ENCODE assay signal across 18 cellular contexts in genomic region chr13:51906581-51906980, GRCh38. TPM values are rescaled to one million over a fixed set of nuclear protein-coding genes. Genes with fewer than 3 reads are reported as not detected.
DNase-seq lines count a peak whose midpoint lies in the region; ATAC-seq and TF ChIP-seq lines count a peak whose summit lies in the region.
"Had no signal": no experiment of that assay in that cellular context is flagged by ENCODE, and none has a peak within 500 bp of the region (broad histone marks: within the 10 kb centered on the region; RNA-seq: fewer than 3 reads in every experiment).

No MANE protein-coding gene starts in this region.

- H3K9me3 Mint-ChIP-seq in GM23338, result no peaks in the 10 kb centered on the region
- H3K9me3 Mint-ChIP-seq: activated naive CD4-positive, alpha-beta T cell treated with anti-CD3 and anti-CD28 coated beads, Interleukin-2, amount 50 U/mL, for 24 hours; endodermal cell; neural crest cell had no signal

- POLR2A ChIA-PET in PC-3 (lab: Charles Lee; ENCODE audit: unreplicated experiment), result no interaction called here

- BruUV-seq in PC-3 (replicated peaks; lab: Mats Ljungman, UMichigan), result no TSS peak

- H3K27me3 ChIP-seq in BE2C (no peaks in the 10 kb centered on the region), GM23338 (ENCODE audit: insufficient read depth) (no peaks in the 10 kb centered on the region), PC-3 (ENCODE audit: low read length) (no peaks in the 10 kb centered on the region), tibial nerve (no peaks in the 10 kb centered on the region)
- no peaks in the 10 kb centered on the region for H3K27me3 ChIP-seq in effector memory CD4-positive, alpha-beta T cell (replicated peaks; ENCODE audit: control insufficient read depth, insufficient read depth, low read length, poor library complexity, severe bottlenecking)
- H3K27me3 ChIP-seq: sigmoid colon, tibial artery had no signal

- H2AFZ ChIP-seq in GM23338 (no peak overlapping the region), PC-3 (ENCODE audit: low read length) (no peak overlapping the region)

- no peak overlapping the region for H3K27ac Mint-ChIP-seq in GM23338
- H3K27ac Mint-ChIP-seq: activated naive CD4-positive, alpha-beta T cell treated with anti-CD3 and anti-CD28 coated beads, Interleukin-2, amount 50 U/mL, for 24 hours; endodermal cell had no signal

- H3K4me2 ChIP-seq in GM23338 (no peak overlapping the region), PC-3 (ENCODE audit: low read length) (no peak overlapping the region)

- H3K27ac ChIP-seq in GM23338 (ENCODE audit: low read depth) (no peak overlapping the region), PC-3 (ENCODE audit: low read length) (no peak overlapping the region), tibial nerve (no peak overlapping the region)
- no peak overlapping the region for H3K27ac ChIP-seq in effector memory CD4-positive, alpha-beta T cell (ENCODE audit: insufficient read depth, low read length, poor library complexity, severe bottlenecking)
- H3K27ac ChIP-seq: sigmoid colon, tibial artery had no signal

- H3K4me3 Mint-ChIP-seq in GM23338, result no peak overlapping the region
- H3K4me3 Mint-ChIP-seq: activated naive CD4-positive, alpha-beta T cell treated with anti-CD3 and anti-CD28 coated beads, Interleukin-2, amount 50 U/mL, for 24 hours; endodermal cell; neural crest cell had no signal

- peaks cover 5% of the 10 kb centered on the region for H3K27me3 Mint-ChIP-seq in GM23338 (ENCODE audit: insufficient read depth, low read depth, poor library complexity)
- H3K27me3 Mint-ChIP-seq: activated naive CD4-positive, alpha-beta T cell treated with anti-CD3 and anti-CD28 coated beads, Interleukin-2, amount 50 U/mL, for 24 hours had no signal

- WGBS in tibial nerve, 2 donors, result 40 to 51% methylated on average over 3 of the region's 3 CpGs

- H3F3A ChIP-seq in GM23338 (replicated peaks; ENCODE audit: low read depth), result no peaks in the 10 kb centered on the region
- H3F3A ChIP-seq in PC-3 (ENCODE audit: low read length, unreplicated experiment), result no peaks in the 10 kb centered on the region

- no peaks in the 10 kb centered on the region for H3K36me3 Mint-ChIP-seq in GM23338 (ENCODE audit: low read depth)
- H3K36me3 Mint-ChIP-seq: activated naive CD4-positive, alpha-beta T cell treated with anti-CD3 and anti-CD28 coated beads, Interleukin-2, amount 50 U/mL, for 24 hours had no signal

- DNase-seq in BE2C (peak; percentile 79), GM23338 (ENCODE audit: low spot score) (no peak), PC-3 (peak; percentile 37), left ventricle myocardium superior (peak; percentile 60), NCI-H510A (lab: John Stamatoyannopoulos, UW) (no peak), tibial nerve (ENCODE audit: low spot score in 2 of 2) (no peak)
- DNase-seq in activated CD4-positive, alpha-beta T cell treated with anti-CD3 and anti-CD28 coated beads for 4 hours, result no peak
- DNase-seq in effector memory CD4-positive, alpha-beta T cell, result no peak
- DNase-seq: central memory CD4-positive, alpha-beta T cell; endodermal cell; NCI-H524 treated with DMSO at 0.1 percent for 48 hours; RPMI8226; sigmoid colon; stimulated activated CD4-positive, alpha-beta T cell treated with anti-CD3 and anti-CD28 coated beads, Interleukin-4, amount 100 ng/mL, for 24 hours; tibial artery had no signal

- no peaks in the 10 kb centered on the region for H4K20me1 ChIP-seq in GM23338 (replicated peaks; ENCODE audit: insufficient read depth)
- H4K20me1 ChIP-seq in PC-3 (ENCODE audit: low read length), result no peaks in the 10 kb centered on the region

- H3K4me3 ChIP-seq in BE2C (ENCODE audit: low read depth, low read length) (no peak overlapping the region), GM23338 (no peak overlapping the region), PC-3 (ENCODE audit: low read length) (no peak overlapping the region), tibial nerve (no peak overlapping the region)
- no peak overlapping the region for H3K4me3 ChIP-seq in effector memory CD4-positive, alpha-beta T cell (ENCODE audit: insufficient read depth, low read depth, low read length, poor library complexity, severe bottlenecking)
- H3K4me3 ChIP-seq: sigmoid colon, tibial artery had no signal

- TF ChIP-seq CTCF in BE2C (IDR thresholded peaks at IDR 0.05; ENCODE audit: low read depth, low read length) (no peak), GM23338 (conservative IDR thresholded peaks at IDR 0.05; ENCODE audit: low read depth in 2 of 2) (no peak), PC-3 (conservative IDR thresholded peaks at IDR 0.05; ENCODE audit: low read depth, low read length) (no peak), tibial nerve (IDR thresholded peaks at IDR 0.05) (no peak)

- ATAC-seq in GM23338 (peak; percentile 63), PC-3 (peak; percentile 54; the same call in 1 of the 2 replicates), left ventricle myocardium superior (peak; percentile 95)

- H3K9ac ChIP-seq in PC-3 (ENCODE audit: low read length), result no peak overlapping the region

- no peak for TF ChIP-seq EP300 in tibial nerve (IDR thresholded peaks at IDR 0.05)

- H3K79me2 ChIP-seq in GM23338 (replicated peaks; ENCODE audit: insufficient read depth) (no peaks in the 10 kb centered on the region), PC-3 (ENCODE audit: low read length) (no peaks in the 10 kb centered on the region)

- CTCF ChIA-PET in PC-3 (lab: Charles Lee), result no interaction called here

- no peaks in the 10 kb centered on the region; the same call in 1 of the 2 replicates for H3K9me2 ChIP-seq in GM23338 (ENCODE audit: insufficient read depth)
- no peaks in the 10 kb centered on the region for H3K9me2 ChIP-seq in PC-3 (replicated peaks; ENCODE audit: low read length)

- H3K4me1 Mint-ChIP-seq in GM23338, result peaks cover 14% of the 10 kb centered on the region
- H3K4me1 Mint-ChIP-seq: endodermal cell had no signal

- intact Hi-C loops in PC-3 (cut with micrococcal nuclease), result no loop called here
- intact Hi-C loops in left ventricle myocardium superior (cut with micrococcal nuclease), result no loop called here

- H3K9me3 ChIP-seq in BE2C (no peaks in the 10 kb centered on the region), PC-3 (ENCODE audit: low read length) (no peaks in the 10 kb centered on the region), tibial nerve (no peaks in the 10 kb centered on the region)
- no peaks in the 10 kb centered on the region for H3K9me3 ChIP-seq in effector memory CD4-positive, alpha-beta T cell (ENCODE audit: control insufficient read depth, low read length)
- H3K9me3 ChIP-seq: sigmoid colon, tibial artery had no signal

- TF ChIP-seq POLR2A in tibial nerve (IDR thresholded peaks at IDR 0.05), result no peak

- H3K4me1 ChIP-seq in BE2C (peaks cover 8% of the 10 kb centered on the region), GM23338 (ENCODE audit: insufficient read depth) (peaks cover 3% of the 10 kb centered on the region; the same call in 1 of the 2 replicates), PC-3 (ENCODE audit: insufficient read depth, low read length) (no peaks in the 10 kb centered on the region; the same call in 1 of the 2 replicates), tibial nerve (no peaks in the 10 kb centered on the region)
- H3K4me1 ChIP-seq in effector memory CD4-positive, alpha-beta T cell (ENCODE audit: control insufficient read depth, insufficient read depth, low read length, poor library complexity, severe bottlenecking), result no peaks in the 10 kb centered on the region

- H3K36me3 ChIP-seq in BE2C (no peaks in the 10 kb centered on the region), GM23338 (ENCODE audit: insufficient read depth) (no peaks in the 10 kb centered on the region), PC-3 (ENCODE audit: low read depth, low read length) (no peaks in the 10 kb centered on the region), tibial nerve (no peaks in the 10 kb centered on the region)
- no peaks in the 10 kb centered on the region for H3K36me3 ChIP-seq in effector memory CD4-positive, alpha-beta T cell (ENCODE audit: control insufficient read depth, insufficient read depth, low read length)
- H3K36me3 ChIP-seq: sigmoid colon, tibial artery had no signal

TF ChIP-seq in GM23338, 12 proteins besides CTCF, POLR2A, EP300 and RAD21 (continues in another document):
- TF ChIP-seq, protein P1, sequence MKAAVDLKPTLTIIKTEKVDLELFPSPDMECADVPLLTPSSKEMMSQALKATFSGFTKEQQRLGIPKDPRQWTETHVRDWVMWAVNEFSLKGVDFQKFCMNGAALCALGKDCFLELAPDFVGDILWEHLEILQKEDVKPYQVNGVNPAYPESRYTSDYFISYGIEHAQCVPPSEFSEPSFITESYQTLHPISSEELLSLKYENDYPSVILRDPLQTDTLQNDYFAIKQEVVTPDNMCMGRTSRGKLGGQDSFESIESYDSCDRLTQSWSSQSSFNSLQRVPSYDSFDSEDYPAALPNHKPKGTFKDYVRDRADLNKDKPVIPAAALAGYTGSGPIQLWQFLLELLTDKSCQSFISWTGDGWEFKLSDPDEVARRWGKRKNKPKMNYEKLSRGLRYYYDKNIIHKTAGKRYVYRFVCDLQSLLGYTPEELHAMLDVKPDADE (IDR thresholded peaks at IDR 0.05), result no peak
- TF ChIP-seq NANOG (IDR thresholded peaks at IDR 0.05; ENCODE audit: borderline replicate concordance) (no peak), EZH2phosphoT487 (IDR thresholded peaks at IDR 0.05; ENCODE audit: unreplicated experiment) (no peak)

RNA-seq across cellular contexts. Expression of gene CCDC70, which starts 44.8 kb away (rescaled TPM):
- polyA plus RNA-seq in BE2C (2012; ENCODE audit: insufficient read depth, insufficient read length, low read depth), result not detected
- total RNA-seq in GM23338 (2014; rRNA removed; shearing (Covaris generic)), result not detected in 2 replicates
- polyA plus RNA-seq in GM23338 (2016; fragmentation: Nextera tagmentation; extraction: Ambion mirVana), result not detected in 2 replicates
- total RNA-seq in PC-3 (2014; rRNA removed) (not detected in 2 replicates), left ventricle myocardium superior (not detected), tibial nerve (not detected)
- total RNA-seq: endodermal cell; neural crest cell; sigmoid colon; T-helper 1 cell treated with Interleukin-12 subunit alpha and Interleukin-12 subunit beta and Interleukin-4 antibody, amounts not matched to agents 30 ng/mL and 1 ng/mL, for 36 hours had no signal
- polyA plus RNA-seq: sigmoid colon had no signal

Comparison
In these comparisons a context has a peak if more than half of its experiments do, and no peak if none do; other contexts are left out.
1. DNase-seq: peak in BE2C (single experiment), PC-3 (single experiment) and left ventricle myocardium superior (single experiment); none in GM23338 (single experiment), NCI-H510A (single experiment), activated CD4-positive, alpha-beta T cell treated with anti-CD3 and anti-CD28 coated beads for 4 hours (0 of 2), effector memory CD4-positive, alpha-beta T cell (0 of 3) and tibial nerve (0 of 2).
2. Peak in every context shown above with its lines, with median percentiles within 50 percentile points of each other: ATAC-seq.